ENCODE assay signal across 1 cellular context in the genomic region with DNA sequence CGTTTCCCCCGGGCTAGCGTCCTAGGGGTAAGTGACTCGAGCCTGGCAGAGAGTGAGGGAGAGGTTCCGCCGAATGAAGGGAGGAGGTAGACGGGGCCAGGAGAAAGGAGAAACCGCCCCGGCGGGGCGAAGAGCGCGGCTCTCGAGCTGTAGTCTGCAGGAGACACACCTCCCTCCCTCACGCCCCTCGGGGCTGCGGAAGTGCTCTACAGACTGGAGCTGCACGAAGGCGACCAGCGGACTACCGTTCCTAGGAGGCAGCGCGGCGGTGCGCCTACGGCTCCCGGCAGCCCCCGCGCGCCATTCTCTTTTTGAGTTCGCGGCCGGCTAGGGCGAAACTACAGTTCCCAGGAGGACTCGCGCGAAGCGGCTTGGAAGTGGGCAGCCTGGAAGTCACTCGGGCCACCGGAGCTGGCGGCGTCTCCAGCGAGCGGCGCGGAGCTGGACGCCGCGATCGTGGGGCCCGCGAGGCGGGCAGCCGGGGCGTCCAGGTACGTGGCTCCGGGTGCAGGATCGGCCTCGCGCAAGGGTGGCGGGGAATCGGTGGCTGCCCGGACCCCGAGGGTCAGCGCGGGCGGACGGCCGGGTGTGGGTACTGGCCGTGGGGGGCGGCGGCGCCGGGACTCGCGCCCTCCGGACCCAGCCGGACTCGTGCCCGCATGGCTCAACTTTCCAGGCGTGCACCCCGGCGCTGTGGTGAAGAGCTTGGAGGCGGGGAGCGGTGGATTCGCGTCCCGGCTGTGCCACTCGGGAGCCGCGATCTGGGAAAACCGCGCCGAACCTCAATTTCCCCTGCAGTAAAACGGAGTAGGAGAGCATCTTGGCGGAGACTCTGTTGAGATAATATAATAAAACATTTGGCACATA.
TF ChIP-seq lines count a peak whose summit lies in the region.

A gene with protein sequence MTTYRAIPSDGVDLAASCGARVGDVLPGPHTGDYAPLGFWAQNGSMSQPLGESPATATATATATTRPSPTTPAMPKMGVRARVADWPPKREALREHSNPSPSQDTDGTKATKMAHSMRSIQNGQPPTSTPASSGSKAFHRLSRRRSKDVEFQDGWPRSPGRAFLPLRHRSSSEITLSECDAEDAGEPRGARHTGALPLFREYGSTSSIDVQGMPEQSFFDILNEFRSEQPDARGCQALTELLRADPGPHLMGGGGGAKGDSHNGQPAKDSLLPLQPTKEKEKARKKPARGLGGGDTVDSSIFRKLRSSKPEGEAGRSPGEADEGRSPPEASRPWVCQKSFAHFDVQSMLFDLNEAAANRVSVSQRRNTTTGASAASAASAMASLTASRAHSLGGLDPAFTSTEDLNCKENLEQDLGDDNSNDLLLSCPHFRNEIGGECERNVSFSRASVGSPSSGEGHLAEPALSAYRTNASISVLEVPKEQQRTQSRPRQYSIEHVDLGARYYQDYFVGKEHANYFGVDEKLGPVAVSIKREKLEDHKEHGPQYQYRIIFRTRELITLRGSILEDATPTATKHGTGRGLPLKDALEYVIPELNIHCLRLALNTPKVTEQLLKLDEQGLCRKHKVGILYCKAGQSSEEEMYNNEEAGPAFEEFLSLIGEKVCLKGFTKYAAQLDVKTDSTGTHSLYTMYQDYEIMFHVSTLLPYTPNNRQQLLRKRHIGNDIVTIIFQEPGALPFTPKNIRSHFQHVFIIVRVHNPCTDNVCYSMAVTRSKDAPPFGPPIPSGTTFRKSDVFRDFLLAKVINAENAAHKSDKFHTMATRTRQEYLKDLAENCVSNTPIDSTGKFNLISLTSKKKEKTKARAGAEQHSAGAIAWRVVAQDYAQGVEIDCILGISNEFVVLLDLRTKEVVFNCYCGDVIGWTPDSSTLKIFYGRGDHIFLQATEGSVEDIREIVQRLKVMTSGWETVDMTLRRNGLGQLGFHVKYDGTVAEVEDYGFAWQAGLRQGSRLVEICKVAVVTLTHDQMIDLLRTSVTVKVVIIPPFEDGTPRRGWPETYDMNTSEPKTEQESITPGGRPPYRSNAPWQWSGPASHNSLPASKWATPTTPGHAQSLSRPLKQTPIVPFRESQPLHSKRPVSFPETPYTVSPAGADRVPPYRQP (N-terminal part only) (plus strand): TSS at position 341 of the 867 bp plus-strand sequence. CDS start 174,358 bp downstream, outside the sequence.

TF ChIP-seq in HepG2, 621 proteins besides CTCF, POLR2A, EP300 and RAD21 (continued from another document):
- TF ChIP-seq, protein P1, sequence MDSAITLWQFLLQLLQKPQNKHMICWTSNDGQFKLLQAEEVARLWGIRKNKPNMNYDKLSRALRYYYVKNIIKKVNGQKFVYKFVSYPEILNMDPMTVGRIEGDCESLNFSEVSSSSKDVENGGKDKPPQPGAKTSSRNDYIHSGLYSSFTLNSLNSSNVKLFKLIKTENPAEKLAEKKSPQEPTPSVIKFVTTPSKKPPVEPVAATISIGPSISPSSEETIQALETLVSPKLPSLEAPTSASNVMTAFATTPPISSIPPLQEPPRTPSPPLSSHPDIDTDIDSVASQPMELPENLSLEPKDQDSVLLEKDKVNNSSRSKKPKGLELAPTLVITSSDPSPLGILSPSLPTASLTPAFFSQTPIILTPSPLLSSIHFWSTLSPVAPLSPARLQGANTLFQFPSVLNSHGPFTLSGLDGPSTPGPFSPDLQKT (CRISPR knock-in tag; IDR thresholded peaks at IDR 0.05; ENCODE audit: borderline replicate concordance): no peak
- no peak for TF ChIP-seq CHCHD3 (CRISPR knock-in tag; IDR thresholded peaks at IDR 0.05)
- peak; percentile 87 for TF ChIP-seq SALL2 (CRISPR knock-in tag; IDR thresholded peaks at IDR 0.05)
- peak; percentile 57 for TF ChIP-seq TAF1 (CRISPR knock-in tag; IDR thresholded peaks at IDR 0.05)
- TF ChIP-seq, protein P2, sequence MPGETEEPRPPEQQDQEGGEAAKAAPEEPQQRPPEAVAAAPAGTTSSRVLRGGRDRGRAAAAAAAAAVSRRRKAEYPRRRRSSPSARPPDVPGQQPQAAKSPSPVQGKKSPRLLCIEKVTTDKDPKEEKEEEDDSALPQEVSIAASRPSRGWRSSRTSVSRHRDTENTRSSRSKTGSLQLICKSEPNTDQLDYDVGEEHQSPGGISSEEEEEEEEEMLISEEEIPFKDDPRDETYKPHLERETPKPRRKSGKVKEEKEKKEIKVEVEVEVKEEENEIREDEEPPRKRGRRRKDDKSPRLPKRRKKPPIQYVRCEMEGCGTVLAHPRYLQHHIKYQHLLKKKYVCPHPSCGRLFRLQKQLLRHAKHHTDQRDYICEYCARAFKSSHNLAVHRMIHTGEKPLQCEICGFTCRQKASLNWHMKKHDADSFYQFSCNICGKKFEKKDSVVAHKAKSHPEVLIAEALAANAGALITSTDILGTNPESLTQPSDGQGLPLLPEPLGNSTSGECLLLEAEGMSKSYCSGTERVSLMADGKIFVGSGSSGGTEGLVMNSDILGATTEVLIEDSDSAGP (CRISPR knock-in tag; IDR thresholded peaks at IDR 0.05; ENCODE audit: borderline replicate concordance): peak; percentile 79; the same call in 1 of the 2 replicates
- peak; percentile 73 for TF ChIP-seq TARDBP (CRISPR knock-in tag; IDR thresholded peaks at IDR 0.05)
- 0 out of 2 replicates have a peak, but pooled peaks have one; percentile 37 for TF ChIP-seq YEATS2 (CRISPR knock-in tag; IDR thresholded peaks at IDR 0.05; ENCODE audit: borderline replicate concordance)
- peak; percentile 2; the same call in 1 of the 2 replicates for TF ChIP-seq ZSCAN12 (CRISPR knock-in tag; IDR thresholded peaks at IDR 0.05)
- 0 out of 2 replicates have a peak, but pooled peaks have one; percentile 25 for TF ChIP-seq ZNF160 (CRISPR knock-in tag; IDR thresholded peaks at IDR 0.05)
- peak; percentile 29; the same call in 1 of the 2 replicates for TF ChIP-seq ZNF788 (CRISPR knock-in tag; IDR thresholded peaks at IDR 0.05; ENCODE audit: borderline replicate concordance)
- TF ChIP-seq NR2F2 (IDR thresholded peaks at IDR 0.05; ENCODE audit: borderline replicate concordance, low read depth): no peak
- TF ChIP-seq ZNF333 (CRISPR knock-in tag; IDR thresholded peaks at IDR 0.05; ENCODE audit: borderline replicate concordance): peak; percentile 16; the same call in 1 of the 2 replicates
- peak; percentile 61; the same call in 1 of the 2 replicates for TF ChIP-seq ESRRA (CRISPR knock-in tag; IDR thresholded peaks at IDR 0.05; ENCODE audit: low read depth)
- peak; percentile 85 for TF ChIP-seq KMT2A (CRISPR knock-in tag; IDR thresholded peaks at IDR 0.05)
- TF ChIP-seq POLR2AphosphoS5 (IDR thresholded peaks at IDR 0.05; ENCODE audit: low read depth, low read length): peak; percentile 74
- 0 out of 2 replicates have a peak, but pooled peaks have one; percentile 34 for TF ChIP-seq ZNF761 (CRISPR knock-in tag; conservative IDR thresholded peaks at IDR 0.05)
- TF ChIP-seq KDM5B (CRISPR knock-in tag; IDR thresholded peaks at IDR 0.05; ENCODE audit: borderline replicate concordance): peak; percentile 57; the same call in 1 of the 2 replicates
- TF ChIP-seq, protein P3, sequence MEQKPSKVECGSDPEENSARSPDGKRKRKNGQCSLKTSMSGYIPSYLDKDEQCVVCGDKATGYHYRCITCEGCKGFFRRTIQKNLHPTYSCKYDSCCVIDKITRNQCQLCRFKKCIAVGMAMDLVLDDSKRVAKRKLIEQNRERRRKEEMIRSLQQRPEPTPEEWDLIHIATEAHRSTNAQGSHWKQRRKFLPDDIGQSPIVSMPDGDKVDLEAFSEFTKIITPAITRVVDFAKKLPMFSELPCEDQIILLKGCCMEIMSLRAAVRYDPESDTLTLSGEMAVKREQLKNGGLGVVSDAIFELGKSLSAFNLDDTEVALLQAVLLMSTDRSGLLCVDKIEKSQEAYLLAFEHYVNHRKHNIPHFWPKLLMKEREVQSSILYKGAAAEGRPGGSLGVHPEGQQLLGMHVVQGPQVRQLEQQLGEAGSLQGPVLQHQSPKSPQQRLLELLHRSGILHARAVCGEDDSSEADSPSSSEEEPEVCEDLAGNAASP (CRISPR knock-in tag; IDR thresholded peaks at IDR 0.05; ENCODE audit: borderline replicate concordance): no peak
- TF ChIP-seq, protein P4, sequence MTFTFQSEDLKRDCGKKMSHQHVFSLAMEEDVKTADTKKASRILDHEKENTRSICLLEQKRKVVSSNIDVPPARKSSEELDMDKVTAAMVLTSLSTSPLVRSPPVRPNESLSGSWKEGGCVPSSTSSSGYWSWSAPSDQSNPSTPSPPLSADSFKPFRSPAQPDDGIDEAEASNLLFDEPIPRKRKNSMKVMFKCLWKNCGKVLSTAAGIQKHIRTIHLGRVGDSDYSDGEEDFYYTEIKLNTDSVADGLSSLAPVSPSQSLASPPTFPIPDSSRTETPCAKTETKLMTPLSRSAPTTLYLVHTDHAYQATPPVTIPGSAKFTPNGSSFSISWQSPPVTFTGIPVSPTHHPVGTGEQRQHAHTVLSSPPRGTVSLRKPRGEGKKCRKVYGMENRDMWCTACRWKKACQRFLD (CRISPR knock-in tag; IDR thresholded peaks at IDR 0.05; ENCODE audit: borderline replicate concordance): no peak
- TF ChIP-seq SAP130 (CRISPR knock-in tag; IDR thresholded peaks at IDR 0.05; ENCODE audit: low read depth): peak; percentile 88
- TF ChIP-seq KDM5A (IDR thresholded peaks at IDR 0.05; ENCODE audit: borderline replicate concordance, low read length): peak; percentile 72; the same call in 1 of the 2 replicates
- TF ChIP-seq MEIS2 (CRISPR knock-in tag; IDR thresholded peaks at IDR 0.05): 0 out of 2 replicates have a peak, but pooled peaks have one; percentile 44
- peak; percentile 48 for TF ChIP-seq GABPA (IDR thresholded peaks at IDR 0.05; ENCODE audit: low read depth, low read length)
- TF ChIP-seq GABPA (CRISPR knock-in tag; IDR thresholded peaks at IDR 0.05; ENCODE audit: low read depth): peak; percentile 87
- peak; percentile 73; the same call in 1 of the 2 replicates for TF ChIP-seq SIN3A (IDR thresholded peaks at IDR 0.05; ENCODE audit: borderline replicate concordance, low read depth, low read length)
- TF ChIP-seq, protein P5, sequence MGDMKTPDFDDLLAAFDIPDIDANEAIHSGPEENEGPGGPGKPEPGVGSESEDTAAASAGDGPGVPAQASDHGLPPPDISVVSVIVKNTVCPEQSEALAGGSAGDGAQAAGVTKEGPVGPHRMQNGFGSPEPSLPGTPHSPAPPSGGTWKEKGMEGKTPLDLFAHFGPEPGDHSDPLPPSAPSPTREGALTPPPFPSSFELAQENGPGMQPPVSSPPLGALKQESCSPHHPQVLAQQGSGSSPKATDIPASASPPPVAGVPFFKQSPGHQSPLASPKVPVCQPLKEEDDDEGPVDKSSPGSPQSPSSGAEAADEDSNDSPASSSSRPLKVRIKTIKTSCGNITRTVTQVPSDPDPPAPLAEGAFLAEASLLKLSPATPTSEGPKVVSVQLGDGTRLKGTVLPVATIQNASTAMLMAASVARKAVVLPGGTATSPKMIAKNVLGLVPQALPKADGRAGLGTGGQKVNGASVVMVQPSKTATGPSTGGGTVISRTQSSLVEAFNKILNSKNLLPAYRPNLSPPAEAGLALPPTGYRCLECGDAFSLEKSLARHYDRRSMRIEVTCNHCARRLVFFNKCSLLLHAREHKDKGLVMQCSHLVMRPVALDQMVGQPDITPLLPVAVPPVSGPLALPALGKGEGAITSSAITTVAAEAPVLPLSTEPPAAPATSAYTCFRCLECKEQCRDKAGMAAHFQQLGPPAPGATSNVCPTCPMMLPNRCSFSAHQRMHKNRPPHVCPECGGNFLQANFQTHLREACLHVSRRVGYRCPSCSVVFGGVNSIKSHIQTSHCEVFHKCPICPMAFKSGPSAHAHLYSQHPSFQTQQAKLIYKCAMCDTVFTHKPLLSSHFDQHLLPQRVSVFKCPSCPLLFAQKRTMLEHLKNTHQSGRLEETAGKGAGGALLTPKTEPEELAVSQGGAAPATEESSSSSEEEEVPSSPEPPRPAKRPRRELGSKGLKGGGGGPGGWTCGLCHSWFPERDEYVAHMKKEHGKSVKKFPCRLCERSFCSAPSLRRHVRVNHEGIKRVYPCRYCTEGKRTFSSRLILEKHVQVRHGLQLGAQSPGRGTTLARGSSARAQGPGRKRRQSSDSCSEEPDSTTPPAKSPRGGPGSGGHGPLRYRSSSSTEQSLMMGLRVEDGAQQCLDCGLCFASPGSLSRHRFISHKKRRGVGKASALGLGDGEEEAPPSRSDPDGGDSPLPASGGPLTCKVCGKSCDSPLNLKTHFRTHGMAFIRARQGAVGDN (CRISPR knock-in tag; IDR thresholded peaks at IDR 0.05): peak; percentile 84
- peak; percentile 55 for TF ChIP-seq MYC (CRISPR knock-in tag; IDR thresholded peaks at IDR 0.05; ENCODE audit: borderline replicate concordance)
- peak; percentile 24; the same call in 1 of the 2 replicates for TF ChIP-seq KLF12 (CRISPR knock-in tag; IDR thresholded peaks at IDR 0.05; ENCODE audit: borderline replicate concordance)
